8 cellular contexts compared by ENCODE assay signal in genomic region chr1:92960395-92961130, GRCh38. TPM values are rescaled to one million over a fixed set of nuclear protein-coding genes. Genes with fewer than 3 reads are reported as not detected.
A peak's percentile ranks its signal among the peaks of the same experiment; 100 is the strongest.
DNase-seq lines count a peak whose midpoint lies in the region; ATAC-seq and TF ChIP-seq lines count a peak whose summit lies in the region.

No MANE protein-coding gene starts in this region.

- H3K9ac ChIP-seq in SK-N-SH: peak overlapping the region; percentile 64

- H2AFZ ChIP-seq in SK-N-SH (ENCODE audit: low read depth): peak overlapping the region; percentile 87

- in situ Hi-C loops in HAP-1 (cut with MboI; ENCODE audit: low sequenced_read_pairs): no loop called here

- TF ChIP-seq CTCF in SK-N-SH (IDR thresholded peaks at IDR 0.05) (peak; percentile 72), heart left ventricle (IDR thresholded peaks at IDR 0.05) (peak; percentile 43 to 86 (median 60))

- ATAC-seq in heart left ventricle: peak; percentile 70 to 88 (median 78)

- TF ChIP-seq POLR2A in heart left ventricle (IDR thresholded peaks at IDR 0.05): no peak

- peak overlapping the region; percentile 89 for H3K4me2 ChIP-seq in SK-N-SH

- H3K4me3 ChIP-seq in HAP-1 (peak overlapping the region; percentile 45), SK-N-SH (ENCODE audit: low read depth in 2 of 2, low read length in 1 of 2) (peak overlapping the region; percentile 82 to 83), heart left ventricle (peak overlapping the region; percentile 61 to 99 (median 90)), urinary bladder (ENCODE audit: low read depth, low read length) (peak overlapping the region; percentile 87)

- POLR2A ChIA-PET in SK-N-SH (lab: Yijun Ruan, JAX): interaction anchor here (0.6 to 3.0 kb wide), 5 partner anchors 8 to 129 kb away, joined by 3 to 13 read pairs (median 3); partner anchors contain the start of genes MTF2 and RPL5

- no peak for TF ChIP-seq EP300 in SK-N-SH (IDR thresholded peaks at IDR 0.05; ENCODE audit: borderline replicate concordance in 1 of 2, low read depth in 1 of 2, low read length in 1 of 2)

- no peaks in the 10 kb centered on the region for H3K9me2 ChIP-seq in SK-N-SH

- TF ChIP-seq RAD21 in SK-N-SH (IDR thresholded peaks at IDR 0.05; ENCODE audit: low read length): peak; percentile 88

- 3% methylated on average over 35 of the region's 44 CpGs for WGBS in SK-N-SH (ENCODE audit: low lambda C conversion rate)
- 0 to 1% (median 0%) methylated on average over 43 to 44 of the region's 44 CpGs for WGBS in adipose tissue, 3 donors
- 0 to 3% (median 1%) methylated on average over 22 to 44 of the region's 44 CpGs for WGBS in heart left ventricle, 4 donors
- WGBS in urinary bladder: under 1% methylated on average over 44 of the region's 44 CpGs

- H3K36me3 ChIP-seq in HAP-1 (replicated peaks) (no peaks in the 10 kb centered on the region), SK-N-SH (replicated peaks in 1 of 2; ENCODE audit: control insufficient read depth in 1 of 2, insufficient read depth in 2 of 2, low read length in 1 of 2) (no peaks in the 10 kb centered on the region), heart left ventricle (no peaks in the 10 kb centered on the region), urinary bladder (ENCODE audit: insufficient read depth) (no peaks in the 10 kb centered on the region)

- H3K4me1 ChIP-seq in HAP-1 (peaks cover 4% of the 10 kb centered on the region), SK-N-SH (ENCODE audit: control insufficient read depth in 1 of 2, insufficient read depth in 2 of 2, low read depth in 1 of 2, low read length in 1 of 2) (peaks cover 8% of the 10 kb centered on the region in 2 experiments; a peak in 3 of 4 replicates), heart left ventricle (peaks cover 0 to 43% (median 16%) of the 10 kb centered on the region in 12 donors), urinary bladder (ENCODE audit: insufficient read depth) (no peaks in the 10 kb centered on the region)

- peak overlapping the region; percentile 66 to 84 for H3K27ac ChIP-seq in SK-N-SH (ENCODE audit: low read depth in 2 of 2, low read length in 1 of 2)
- peak overlapping the region; percentile 7 for H3K27ac ChIP-seq in adipose tissue (ENCODE audit: low read depth, low read length)
- H3K27ac ChIP-seq in heart left ventricle: peak overlapping the region; percentile 44 to 99 (median 96)
- H3K27ac ChIP-seq in urinary bladder (ENCODE audit: low read depth): peak overlapping the region; percentile 89

- H3K79me2 ChIP-seq in SK-N-SH (ENCODE audit: insufficient read depth): no peaks in the 10 kb centered on the region

- no peaks in the 10 kb centered on the region for H3K9me3 ChIP-seq in HAP-1
- no peaks in the 10 kb centered on the region for H3K9me3 ChIP-seq in SK-N-SH
- no peaks in the 10 kb centered on the region for H3K9me3 ChIP-seq in heart left ventricle

- DNase-seq in GM04503 (ENCODE audit: low read depth): peak; percentile 59
- peak; percentile 52 to 58 for DNase-seq in HAP-1 (ENCODE audit: low spot score in 2 of 2)
- DNase-seq in M059J (ENCODE audit: low read depth): peak; percentile 88
- DNase-seq in SK-N-SH: peak; percentile 79
- peak in 4 of 5 donors; percentile 54 to 72 (median 66) for DNase-seq in heart left ventricle
- DNase-seq in posterior cingulate gyrus: peak; percentile 43 to 95 (median 72)

- H3K27me3 ChIP-seq in HAP-1 (ENCODE audit: low read depth): peaks cover 44% of the 10 kb centered on the region
- H3K27me3 ChIP-seq in SK-N-SH (ENCODE audit: insufficient read depth): no peaks in the 10 kb centered on the region
- no peaks in the 10 kb centered on the region for H3K27me3 ChIP-seq in heart left ventricle

- H3F3A ChIP-seq in SK-N-SH (replicated peaks; ENCODE audit: insufficient read depth): no peaks in the 10 kb centered on the region

- intact Hi-C loops in heart left ventricle (cut with DNase I) (loop anchor here in 7 of 10 donors (1.0 to 10.0 kb wide), 8 partner anchors 22 to 117 kb away; partner anchors contain the start of gene MTF2 (in 2 of the 7)), posterior cingulate gyrus (cut with DNase I) (loop anchor here (1.0 to 2.0 kb wide), 3 partner anchors 16 to 101 kb away; no protein-coding TSS in a partner anchor)

- CTCF ChIA-PET in SK-N-SH (lab: Yijun Ruan, JAX): interaction anchor here (0.6 to 10.4 kb wide), 40 partner anchors 9 to 129 kb away, joined by 3 to 163 read pairs (median 6); partner anchors contain the start of gene RPL5

- no peaks in the 10 kb centered on the region for H4K20me1 ChIP-seq in SK-N-SH (ENCODE audit: insufficient read depth)

TF ChIP-seq in SK-N-SH, 30 proteins besides CTCF, POLR2A, EP300 and RAD21:
- TF ChIP-seq RCOR1 (IDR thresholded peaks at IDR 0.05; ENCODE audit: low read length) (peak; percentile 42; the same call in 1 of the 2 replicates), FOSL2 (IDR thresholded peaks at IDR 0.05; ENCODE audit: borderline replicate concordance, low read depth) (no peak), SMC3 (IDR thresholded peaks at IDR 0.05; ENCODE audit: low read depth, low read length) (peak; percentile 95), ZBTB33 (IDR thresholded peaks at IDR 0.05; ENCODE audit: borderline replicate concordance, low read depth) (no peak), SIN3A (IDR thresholded peaks at IDR 0.05; ENCODE audit: borderline replicate concordance, low read depth, low read length) (0 out of 2 replicates have a peak, but pooled peaks have one; percentile 39), CHD2 (IDR thresholded peaks at IDR 0.05; ENCODE audit: low read length, partially characterized antibody) (peak; percentile 45), RFX5 (IDR thresholded peaks at IDR 0.05; ENCODE audit: low read length) (peak; percentile 46; the same call in 1 of the 2 replicates)
- TF ChIP-seq, protein P1, sequence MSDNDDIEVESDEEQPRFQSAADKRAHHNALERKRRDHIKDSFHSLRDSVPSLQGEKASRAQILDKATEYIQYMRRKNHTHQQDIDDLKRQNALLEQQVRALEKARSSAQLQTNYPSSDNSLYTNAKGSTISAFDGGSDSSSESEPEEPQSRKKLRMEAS (IDR thresholded peaks at IDR 0.05; ENCODE audit: low read depth): peak; percentile 69
- TF ChIP-seq, protein P2, sequence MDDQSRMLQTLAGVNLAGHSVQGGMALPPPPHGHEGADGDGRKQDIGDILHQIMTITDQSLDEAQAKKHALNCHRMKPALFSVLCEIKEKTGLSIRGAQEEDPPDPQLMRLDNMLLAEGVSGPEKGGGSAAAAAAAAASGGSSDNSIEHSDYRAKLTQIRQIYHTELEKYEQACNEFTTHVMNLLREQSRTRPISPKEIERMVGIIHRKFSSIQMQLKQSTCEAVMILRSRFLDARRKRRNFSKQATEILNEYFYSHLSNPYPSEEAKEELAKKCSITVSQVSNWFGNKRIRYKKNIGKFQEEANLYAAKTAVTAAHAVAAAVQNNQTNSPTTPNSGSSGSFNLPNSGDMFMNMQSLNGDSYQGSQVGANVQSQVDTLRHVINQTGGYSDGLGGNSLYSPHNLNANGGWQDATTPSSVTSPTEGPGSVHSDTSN (IDR thresholded peaks at IDR 0.05): peak; percentile 76

RNA-seq across cellular contexts. Expression of gene DIPK1A, which starts 0.7 kb away (rescaled TPM):
- 12.7 and 21.5 TPM in 2 replicates for total RNA-seq in M059J (2014; rRNA removed; shearing (Covaris generic))
- polyA plus RNA-seq in SK-N-SH (2012; rRNA removed) (3.4 and 4.0 TPM in 2 replicates), adipose tissue (10 to 100 TPM in 1 of 3 donors, 1 to 10 TPM in 2; 2.7 to 14.2 (median 9.3) TPM), heart left ventricle (1 to 10 TPM; 2.8 to 6.1 TPM), urinary bladder (22.8 TPM)
- 6.1 and 7.8 TPM in 2 replicates for polyA plus RNA-seq in SK-N-SH (2012; cell fraction: cytosol; rRNA removed)
- polyA plus RNA-seq in SK-N-SH (2012; cell fraction: nucleus; rRNA removed): 1.0 and 1.9 TPM in 2 replicates
- total RNA-seq in heart left ventricle (10 to 100 TPM in 2 of 9 donors, 1 to 10 TPM in 7; 4.6 to 11.6 (median 6.5) TPM), urinary bladder (21.8 TPM)

Comparison
In these comparisons a context has a peak if more than half of its experiments do, and no peak if none do; other contexts are left out.
1. Peak in every context shown above with its lines: DNase-seq, ATAC-seq, H3K4me3 ChIP-seq and H3K27ac ChIP-seq.
2. H3K27ac ChIP-seq: peak in every context shown above with its lines; median percentile 96 in heart left ventricle; 89 in urinary bladder; 75 in SK-N-SH; 7 in adipose tissue.